Comparison of ENCODE assay signal across 12 cellular contexts in the genomic region with DNA sequence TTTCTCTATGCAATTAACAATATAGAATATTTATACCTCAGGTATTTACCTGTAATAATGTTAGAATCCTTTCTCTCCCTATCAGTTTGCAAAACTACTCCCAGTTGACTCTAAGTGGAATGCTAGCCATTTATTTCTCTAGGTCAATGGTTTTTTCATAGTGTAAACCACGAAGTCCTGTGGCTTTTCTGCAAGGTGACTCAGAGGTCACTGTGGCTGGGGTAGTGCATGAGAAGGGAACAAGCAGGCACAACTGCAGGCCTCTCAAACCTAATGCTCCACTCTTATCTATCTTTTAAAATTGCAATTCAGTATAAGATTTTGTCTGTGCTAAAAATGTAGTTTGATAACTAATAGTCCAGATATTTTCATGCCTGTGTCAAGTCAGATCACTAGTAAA.
A peak's percentile ranks its signal among the peaks of the same experiment; 100 is the strongest.
DNase-seq lines count a peak whose midpoint lies in the region; ATAC-seq and TF ChIP-seq lines count a peak whose summit lies in the region.
"Had no signal": no experiment of that assay in that cellular context is flagged by ENCODE, and none has a peak within 500 bp of the region (broad histone marks: within the 10 kb centered on the region; RNA-seq: fewer than 3 reads in every experiment).

No MANE protein-coding gene starts in this region.

- no peaks in the 10 kb centered on the region for H3K9me3 Mint-ChIP-seq in activated CD8-positive, alpha-beta T cell treated with anti-CD3 and anti-CD28 coated beads for 36 hours
- H3K9me3 Mint-ChIP-seq: activated T-helper 2 cell treated with anti-CD3 and anti-CD28 coated beads, Interferon-gamma antibody, Interleukin-2, Interleukin-4, amounts not matched to agents 10 μg/mL and 5 μg/mL and 100 μg/mL, durations not matched to agents 14 hours and 24 hours and 36 hours had no signal

- no peaks in the 10 kb centered on the region for H3K27me3 Mint-ChIP-seq in activated CD8-positive, alpha-beta T cell treated with anti-CD3 and anti-CD28 coated beads for 36 hours

- CTCF ChIA-PET in activated CD8-positive, alpha-beta T cell treated with anti-CD3 and anti-CD28 coated beads for 36 hours (lab: Charles Lee): no interaction called here

- H3K36me3 Mint-ChIP-seq in activated CD8-positive, alpha-beta T cell treated with anti-CD3 and anti-CD28 coated beads for 36 hours (ENCODE audit: low read depth): no peaks in the 10 kb centered on the region

- no peak overlapping the region for H3K27ac Mint-ChIP-seq in activated CD8-positive, alpha-beta T cell treated with anti-CD3 and anti-CD28 coated beads for 36 hours
- H3K27ac Mint-ChIP-seq: activated T-helper 2 cell treated with anti-CD3 and anti-CD28 coated beads, Interferon-gamma antibody, Interleukin-2, Interleukin-4, amounts not matched to agents 10 μg/mL and 5 μg/mL and 100 μg/mL, durations not matched to agents 14 hours and 24 hours and 36 hours had no signal

- POLR2A ChIA-PET in activated CD8-positive, alpha-beta T cell treated with anti-CD3 and anti-CD28 coated beads for 36 hours (lab: Charles Lee): no interaction called here

- H3K4me3 Mint-ChIP-seq in activated CD8-positive, alpha-beta T cell treated with anti-CD3 and anti-CD28 coated beads for 36 hours: no peak overlapping the region

- no peak overlapping the region for H3K4me3 ChIP-seq in kidney epithelial cell (ENCODE audit: low read depth, low read length)
- H3K4me3 ChIP-seq: thoracic aorta had no signal

- peak; percentile 52 for ATAC-seq in HG03378 (IDR thresholded peaks at IDR 0.05; ENCODE audit: unreplicated experiment)
- ATAC-seq in activated CD8-positive, alpha-beta T cell treated with anti-CD3 and anti-CD28 coated beads for 36 hours: no peak
- no peak for ATAC-seq in GM18907 (IDR thresholded peaks at IDR 0.05; ENCODE audit: unreplicated experiment)
- no peak for ATAC-seq in Right ventricle myocardium inferior

- H3K4me1 Mint-ChIP-seq in activated CD8-positive, alpha-beta T cell treated with anti-CD3 and anti-CD28 coated beads for 36 hours (ENCODE audit: low read depth): peaks cover 9% of the 10 kb centered on the region

- H3K36me3 ChIP-seq in kidney epithelial cell (ENCODE audit: control insufficient read depth, insufficient read depth, low read length): no peaks in the 10 kb centered on the region
- H3K36me3 ChIP-seq: thoracic aorta, WERI-Rb-1 had no signal

- no peak for TF ChIP-seq CTCF in activated CD8-positive, alpha-beta T cell treated with anti-CD3 and anti-CD28 coated beads for 36 hours (IDR thresholded peaks at IDR 0.05)
- no peak for TF ChIP-seq CTCF in kidney epithelial cell (IDR thresholded peaks at IDR 0.05; ENCODE audit: insufficient read depth, low read length, poor library complexity, severe bottlenecking)

- intact Hi-C loops in activated CD8-positive, alpha-beta T cell treated with anti-CD3 and anti-CD28 coated beads for 36 hours (cut with micrococcal nuclease): loop anchor here (10.0 kb wide), 1 partner anchor 211 kb away; no protein-coding TSS in a partner anchor
- intact Hi-C loops in Right ventricle myocardium inferior (cut with DNase I): loop anchor here (10.0 kb wide), 1 partner anchor 291 kb away; no protein-coding TSS in a partner anchor

- H3K27me3 ChIP-seq in kidney epithelial cell (ENCODE audit: control insufficient read depth, insufficient read depth, low read length): no peaks in the 10 kb centered on the region

- DNase-seq in AG20443 (ENCODE audit: low spot score) (peak; percentile 38), kidney epithelial cell (ENCODE audit: low read depth) (peak; percentile 29), NCI-H146 (lab: John Stamatoyannopoulos, UW) (no peak), Right ventricle myocardium inferior (ENCODE audit: missing footprints) (no peak)
- peak; percentile 24 for DNase-seq in activated CD8-positive, alpha-beta T cell treated with anti-CD3 and anti-CD28 coated beads for 36 hours
- no peak for DNase-seq in activated naive CD4-positive, alpha-beta T cell (lab: John Stamatoyannopoulos, UW)
- DNase-seq: RPMI8226, WERI-Rb-1 had no signal

Comparison
In these comparisons a context has a peak if more than half of its experiments do, and no peak if none do; other contexts are left out.
1. DNase-seq: peak in AG20443 (single experiment), activated CD8-positive, alpha-beta T cell treated with anti-CD3 and anti-CD28 coated beads for 36 hours (single experiment) and kidney epithelial cell (single experiment); none in NCI-H146 (single experiment), activated naive CD4-positive, alpha-beta T cell (0 of 4) and Right ventricle myocardium inferior (single experiment).